In the genomic region with DNA sequence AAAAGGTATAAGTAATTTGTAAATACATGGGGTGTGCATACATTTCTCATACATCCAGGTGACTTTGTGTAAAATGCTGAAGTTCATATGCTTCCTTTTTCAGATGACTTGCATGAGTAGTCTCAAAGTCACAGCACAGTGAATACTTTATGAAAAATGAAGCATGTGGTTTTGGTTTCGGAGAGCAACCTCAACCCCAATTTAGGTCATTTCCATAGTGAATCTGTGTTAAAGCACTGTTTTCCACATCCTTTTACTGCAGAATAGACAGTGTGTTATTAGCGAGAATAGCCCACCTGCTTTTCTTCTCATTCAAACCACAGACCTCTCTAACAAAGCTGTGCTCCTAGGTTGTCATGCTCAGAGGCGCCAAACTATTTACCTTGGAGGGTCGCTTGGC, we compare ENCODE assay signal across 10 cellular contexts.
A peak's percentile ranks its signal among the peaks of the same experiment; 100 is the strongest.
DNase-seq lines count a peak whose midpoint lies in the region; ATAC-seq and TF ChIP-seq lines count a peak whose summit lies in the region.
"Had no signal": no experiment of that assay in that cellular context is flagged by ENCODE, and none has a peak within 500 bp of the region (broad histone marks: within the 10 kb centered on the region; RNA-seq: fewer than 3 reads in every experiment).

No MANE protein-coding gene starts in this region.

- TF ChIP-seq CTCF in HFFc6 (IDR thresholded peaks at IDR 0.05) (no peak), mesothelial cell of epicardium (IDR thresholded peaks at IDR 0.05; ENCODE audit: unreplicated experiment) (no peak)

- peak overlapping the region; percentile 45; the same call in 1 of the 2 replicates for H2AFZ ChIP-seq in Karpas-422 (ENCODE audit: low read length)

- H3K9me3 Mint-ChIP-seq in HFFc6 = no peaks in the 10 kb centered on the region
- peaks cover 0 to 6% (median 3%) of the 10 kb centered on the region in 7 donors for H3K9me3 Mint-ChIP-seq in naive B cell
- H3K9me3 Mint-ChIP-seq in mesothelial cell of epicardium = no peaks in the 10 kb centered on the region

- H3K4me3 Mint-ChIP-seq in HFFc6 (no peak overlapping the region), naive B cell (peak overlapping the region in 3 of 8 donors; percentile 5 to 30 (median 29)), mesothelial cell of epicardium (no peak overlapping the region)

- no peaks in the 10 kb centered on the region for H3K9me2 ChIP-seq in Karpas-422 (replicated peaks; ENCODE audit: insufficient read depth, low read length)

- H3K4me2 ChIP-seq in Karpas-422 (ENCODE audit: low read depth, low read length, poor library complexity, severe bottlenecking) = peak overlapping the region; percentile 38

- no peak overlapping the region for H3K9ac ChIP-seq in Karpas-422 (ENCODE audit: low read length)

- H3K36me3 ChIP-seq in Karpas-422 (ENCODE audit: insufficient read depth, low read length) (no peaks in the 10 kb centered on the region), SJCRH30 (peaks cover 5% of the 10 kb centered on the region; the same call in 1 of the 2 replicates)

- WGBS in right cardiac atrium = 92% methylated on average over 4 of the region's 4 CpGs

- H3K27me3 Mint-ChIP-seq in HFFc6 (ENCODE audit: insufficient read depth) (peaks cover 2% of the 10 kb centered on the region), naive B cell (peaks cover 4 to 16% (median 9%) of the 10 kb centered on the region in 3 donors), mesothelial cell of epicardium (ENCODE audit: low read depth) (no peaks in the 10 kb centered on the region)

- H3K27ac Mint-ChIP-seq in HFFc6 (peak overlapping the region; percentile 54), naive B cell (peak overlapping the region in 1 of 6 donors; percentile 55), mesothelial cell of epicardium (no peak overlapping the region)

- H3K27me3 ChIP-seq in Karpas-422 (ENCODE audit: low read length) (no peaks in the 10 kb centered on the region), right cardiac atrium (ENCODE audit: control insufficient read depth, insufficient read depth) (no peaks in the 10 kb centered on the region), SJCRH30 (no peaks in the 10 kb centered on the region)

- no peaks in the 10 kb centered on the region for H3K79me2 ChIP-seq in Karpas-422 (ENCODE audit: low read length)

- H3K27ac ChIP-seq in Karpas-422 (ENCODE audit: low read length) (peak overlapping the region; percentile 16), right cardiac atrium (ENCODE audit: low read length) (no peak overlapping the region), SJCRH30 (no peak overlapping the region)

- no peaks in the 10 kb centered on the region for H3K9me3 ChIP-seq in Karpas-422 (ENCODE audit: low read length)
- H3K9me3 ChIP-seq in right cardiac atrium (ENCODE audit: control insufficient read depth, low read length) = no peaks in the 10 kb centered on the region
- no peaks in the 10 kb centered on the region for H3K9me3 ChIP-seq in SJCRH30 (replicated peaks)

- ATAC-seq in GM18870 (IDR thresholded peaks at IDR 0.05; ENCODE audit: unreplicated experiment) (peak; percentile 99), naive B cell (ENCODE audit: low read depth in 2 of 2) (peak; percentile 94 to 95), right cardiac atrium (no peak)
- ATAC-seq: HepG2 had no signal

- H3K36me3 Mint-ChIP-seq in HFFc6 (ENCODE audit: low read depth) = peaks cover 62% of the 10 kb centered on the region
- no peaks in the 10 kb centered on the region for H3K36me3 Mint-ChIP-seq in naive B cell
- H3K36me3 Mint-ChIP-seq in mesothelial cell of epicardium = peaks cover 21% of the 10 kb centered on the region

- no peaks in the 10 kb centered on the region for H4K20me1 ChIP-seq in Karpas-422 (ENCODE audit: insufficient read depth, low read depth, low read length)

- intact Hi-C loops in right cardiac atrium (cut with DNase I) = loop anchor here in 2 of 4 donors (10.0 kb wide), 2 partner anchors 163 to 237 kb away; no protein-coding TSS in a partner anchor

- H3K4me1 Mint-ChIP-seq in HFFc6 (ENCODE audit: low read depth) (peaks cover 84% of the 10 kb centered on the region), naive B cell (peaks cover 0 to 13% (median 12%) of the 10 kb centered on the region in 3 donors), mesothelial cell of epicardium (peaks cover 16% of the 10 kb centered on the region)

- no peak for DNase-seq in HFFc6
- DNase-seq in Karpas-422 = peak; percentile 55
- DNase-seq in naive B cell = peak; percentile 45
- no peak for DNase-seq in right cardiac atrium
- no peak for DNase-seq in mesothelial cell of epicardium (ENCODE audit: low spot score in 2 of 2, unreplicated experiment in 2 of 2)
- no peak for DNase-seq in NOMO-1 (lab: John Stamatoyannopoulos, UW; ENCODE audit: unreplicated experiment in 2 of 2)
- no peak for DNase-seq in SJCRH30
- DNase-seq: activated CD4-positive, CD25-positive, alpha-beta regulatory T cell had no signal

- peak overlapping the region; percentile 27; the same call in 1 of the 2 replicates for H3K4me3 ChIP-seq in Karpas-422 (ENCODE audit: low read length)
- H3K4me3 ChIP-seq in right cardiac atrium (ENCODE audit: low read length) = no peak overlapping the region
- H3K4me3 ChIP-seq in SJCRH30 = no peak overlapping the region

- peaks cover 21% of the 10 kb centered on the region for H3K4me1 ChIP-seq in Karpas-422 (ENCODE audit: low read length)
- peaks cover 2% of the 10 kb centered on the region for H3K4me1 ChIP-seq in right cardiac atrium (ENCODE audit: control insufficient read depth, insufficient read depth, low read length)
- no peaks in the 10 kb centered on the region for H3K4me1 ChIP-seq in SJCRH30

Comparison
In these comparisons a context has a peak if more than half of its experiments do, and no peak if none do; other contexts are left out.
1. ATAC-seq: peak in GM18870 (single experiment) and naive B cell (2 of 2); none in right cardiac atrium (0 of 2).
2. DNase-seq: peak in Karpas-422 (single experiment) and naive B cell (single experiment); none in HFFc6 (single experiment), right cardiac atrium (0 of 3), mesothelial cell of epicardium (0 of 2), NOMO-1 (0 of 2) and SJCRH30 (0 of 2).